In the genomic region with DNA sequence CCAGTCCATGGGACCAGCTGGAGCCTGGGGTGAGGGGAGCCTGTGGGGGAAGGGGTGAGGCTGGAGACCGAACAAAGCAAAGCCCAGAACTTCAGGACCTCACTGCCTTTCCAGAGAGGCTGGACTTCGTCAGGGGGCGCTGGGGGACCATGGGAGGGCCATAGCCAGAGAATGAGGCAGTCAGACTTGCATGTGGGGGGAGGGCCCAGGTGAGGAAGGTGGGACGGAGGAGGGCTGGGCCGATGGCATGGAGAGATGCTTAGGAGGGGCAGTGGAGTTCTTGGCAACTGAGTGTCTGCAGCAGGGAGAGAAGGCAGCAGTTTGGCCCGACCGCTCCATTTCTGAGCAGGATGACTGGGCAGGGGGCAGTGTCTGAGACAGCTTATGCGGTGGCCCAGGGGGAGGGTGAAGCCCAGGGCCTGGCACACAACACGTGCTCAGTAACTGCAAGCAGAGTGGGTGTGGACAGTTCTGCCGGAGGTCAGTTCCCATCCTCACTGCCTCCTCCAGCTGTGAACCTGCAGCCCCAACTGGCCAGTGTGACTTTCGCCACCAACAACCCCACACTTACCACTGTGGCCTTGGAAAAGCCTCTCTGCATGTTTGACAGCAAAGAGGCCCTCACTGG, we compare ENCODE assay signal across 1 cellular context.
TF ChIP-seq lines count a peak whose summit lies in the region.

No MANE protein-coding gene starts in this region.

TF ChIP-seq in HepG2, 621 proteins besides CTCF, POLR2A, EP300 and RAD21 (continued from another document and continues in another):
- TF ChIP-seq ZNF432 (CRISPR knock-in tag; IDR thresholded peaks at IDR 0.05; ENCODE audit: borderline replicate concordance) (no peak), HNRNPUL1 (IDR thresholded peaks at IDR 0.05; ENCODE audit: low read depth, low read length) (no peak), TFAP4 (IDR thresholded peaks at IDR 0.05; ENCODE audit: borderline replicate concordance, low read depth) (peak; percentile 59; the same call in 1 of the 2 replicates), MYC (CRISPR knock-in tag; IDR thresholded peaks at IDR 0.05; ENCODE audit: borderline replicate concordance) (peak; percentile 85), ZBTB42 (CRISPR knock-in tag; IDR thresholded peaks at IDR 0.05) (peak; percentile 76), HIVEP1 (CRISPR knock-in tag; IDR thresholded peaks at IDR 0.05) (no peak), ZNF124 (CRISPR knock-in tag; IDR thresholded peaks at IDR 0.05) (peak; percentile 95; the same call in 1 of the 2 replicates), ZNF788 (CRISPR knock-in tag; IDR thresholded peaks at IDR 0.05; ENCODE audit: borderline replicate concordance) (peak; percentile 29; the same call in 1 of the 2 replicates), ZNF747 (CRISPR knock-in tag; IDR thresholded peaks at IDR 0.05; ENCODE audit: borderline replicate concordance) (0 out of 2 replicates have a peak, but pooled peaks have one; percentile 23), YEATS2 (CRISPR knock-in tag; IDR thresholded peaks at IDR 0.05; ENCODE audit: borderline replicate concordance) (no peak; the same call in 1 of the 2 replicates), ARID3A (IDR thresholded peaks at IDR 0.05; ENCODE audit: low read depth, low read length) (no peak), SNAI1 (CRISPR knock-in tag; IDR thresholded peaks at IDR 0.05; ENCODE audit: borderline replicate concordance) (no peak), NAIF1 (CRISPR knock-in tag; IDR thresholded peaks at IDR 0.05; ENCODE audit: borderline replicate concordance) (no peak), U2AF1 (optimal IDR thresholded peaks at IDR 0.05; ENCODE audit: low read depth, low read length) (peak; percentile 50), HMGXB4 (CRISPR knock-in tag; IDR thresholded peaks at IDR 0.05; ENCODE audit: borderline replicate concordance in 1 of 2, low read depth in 1 of 2) (peak in 1 of 2 experiments; percentile 53; a peak in 1 of 4 replicates), ZNF362 (CRISPR knock-in tag; IDR thresholded peaks at IDR 0.05; ENCODE audit: borderline replicate concordance) (0 out of 2 replicates have a peak, but pooled peaks have one; percentile 8), ZNF225 (CRISPR knock-in tag; IDR thresholded peaks at IDR 0.05) (peak; percentile 67; the same call in 1 of the 2 replicates), GABPB1 (CRISPR knock-in tag; IDR thresholded peaks at IDR 0.05) (peak; percentile 34), ZNF773 (CRISPR knock-in tag; IDR thresholded peaks at IDR 0.05; ENCODE audit: borderline replicate concordance) (no peak), STAT5B (CRISPR knock-in tag; IDR thresholded peaks at IDR 0.05) (no peak), ARID4A (CRISPR knock-in tag; IDR thresholded peaks at IDR 0.05; ENCODE audit: borderline replicate concordance) (no peak; the same call in 1 of the 2 replicates), FOXA1 (IDR thresholded peaks at IDR 0.05) (no peak), FOXA1 (CRISPR knock-in tag; IDR thresholded peaks at IDR 0.05) (0 out of 2 replicates have a peak, but pooled peaks have one; percentile 7), ZNF205 (CRISPR knock-in tag; IDR thresholded peaks at IDR 0.05) (0 out of 2 replicates have a peak, but pooled peaks have one; percentile 15), KLF16 (CRISPR knock-in tag; IDR thresholded peaks at IDR 0.05) (peak in 1 of 2 experiments; percentile 34; a peak in 1 of 4 replicates), HINFP (CRISPR knock-in tag; IDR thresholded peaks at IDR 0.05; ENCODE audit: low read depth) (0 out of 2 replicates have a peak, but pooled peaks have one; percentile 36), PHF8 (CRISPR knock-in tag; IDR thresholded peaks at IDR 0.05) (peak; percentile 18; the same call in 1 of the 2 replicates), SP1 (IDR thresholded peaks at IDR 0.05) (no peak), SP1 (CRISPR knock-in tag; IDR thresholded peaks at IDR 0.05) (no peak), SSRP1 (CRISPR knock-in tag; IDR thresholded peaks at IDR 0.05) (no peak), ZSCAN25 (CRISPR knock-in tag; IDR thresholded peaks at IDR 0.05) (peak; percentile 94)
- TF ChIP-seq, protein P1, sequence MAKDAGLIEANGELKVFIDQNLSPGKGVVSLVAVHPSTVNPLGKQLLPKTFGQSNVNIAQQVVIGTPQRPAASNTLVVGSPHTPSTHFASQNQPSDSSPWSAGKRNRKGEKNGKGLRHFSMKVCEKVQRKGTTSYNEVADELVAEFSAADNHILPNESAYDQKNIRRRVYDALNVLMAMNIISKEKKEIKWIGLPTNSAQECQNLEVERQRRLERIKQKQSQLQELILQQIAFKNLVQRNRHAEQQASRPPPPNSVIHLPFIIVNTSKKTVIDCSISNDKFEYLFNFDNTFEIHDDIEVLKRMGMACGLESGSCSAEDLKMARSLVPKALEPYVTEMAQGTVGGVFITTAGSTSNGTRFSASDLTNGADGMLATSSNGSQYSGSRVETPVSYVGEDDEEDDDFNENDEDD (CRISPR knock-in tag; IDR thresholded peaks at IDR 0.05; ENCODE audit: borderline replicate concordance) = no peak; the same call in 1 of the 2 replicates
- TF ChIP-seq, protein P2, sequence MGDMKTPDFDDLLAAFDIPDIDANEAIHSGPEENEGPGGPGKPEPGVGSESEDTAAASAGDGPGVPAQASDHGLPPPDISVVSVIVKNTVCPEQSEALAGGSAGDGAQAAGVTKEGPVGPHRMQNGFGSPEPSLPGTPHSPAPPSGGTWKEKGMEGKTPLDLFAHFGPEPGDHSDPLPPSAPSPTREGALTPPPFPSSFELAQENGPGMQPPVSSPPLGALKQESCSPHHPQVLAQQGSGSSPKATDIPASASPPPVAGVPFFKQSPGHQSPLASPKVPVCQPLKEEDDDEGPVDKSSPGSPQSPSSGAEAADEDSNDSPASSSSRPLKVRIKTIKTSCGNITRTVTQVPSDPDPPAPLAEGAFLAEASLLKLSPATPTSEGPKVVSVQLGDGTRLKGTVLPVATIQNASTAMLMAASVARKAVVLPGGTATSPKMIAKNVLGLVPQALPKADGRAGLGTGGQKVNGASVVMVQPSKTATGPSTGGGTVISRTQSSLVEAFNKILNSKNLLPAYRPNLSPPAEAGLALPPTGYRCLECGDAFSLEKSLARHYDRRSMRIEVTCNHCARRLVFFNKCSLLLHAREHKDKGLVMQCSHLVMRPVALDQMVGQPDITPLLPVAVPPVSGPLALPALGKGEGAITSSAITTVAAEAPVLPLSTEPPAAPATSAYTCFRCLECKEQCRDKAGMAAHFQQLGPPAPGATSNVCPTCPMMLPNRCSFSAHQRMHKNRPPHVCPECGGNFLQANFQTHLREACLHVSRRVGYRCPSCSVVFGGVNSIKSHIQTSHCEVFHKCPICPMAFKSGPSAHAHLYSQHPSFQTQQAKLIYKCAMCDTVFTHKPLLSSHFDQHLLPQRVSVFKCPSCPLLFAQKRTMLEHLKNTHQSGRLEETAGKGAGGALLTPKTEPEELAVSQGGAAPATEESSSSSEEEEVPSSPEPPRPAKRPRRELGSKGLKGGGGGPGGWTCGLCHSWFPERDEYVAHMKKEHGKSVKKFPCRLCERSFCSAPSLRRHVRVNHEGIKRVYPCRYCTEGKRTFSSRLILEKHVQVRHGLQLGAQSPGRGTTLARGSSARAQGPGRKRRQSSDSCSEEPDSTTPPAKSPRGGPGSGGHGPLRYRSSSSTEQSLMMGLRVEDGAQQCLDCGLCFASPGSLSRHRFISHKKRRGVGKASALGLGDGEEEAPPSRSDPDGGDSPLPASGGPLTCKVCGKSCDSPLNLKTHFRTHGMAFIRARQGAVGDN (CRISPR knock-in tag; IDR thresholded peaks at IDR 0.05) = peak; percentile 96
- TF ChIP-seq, protein P3, sequence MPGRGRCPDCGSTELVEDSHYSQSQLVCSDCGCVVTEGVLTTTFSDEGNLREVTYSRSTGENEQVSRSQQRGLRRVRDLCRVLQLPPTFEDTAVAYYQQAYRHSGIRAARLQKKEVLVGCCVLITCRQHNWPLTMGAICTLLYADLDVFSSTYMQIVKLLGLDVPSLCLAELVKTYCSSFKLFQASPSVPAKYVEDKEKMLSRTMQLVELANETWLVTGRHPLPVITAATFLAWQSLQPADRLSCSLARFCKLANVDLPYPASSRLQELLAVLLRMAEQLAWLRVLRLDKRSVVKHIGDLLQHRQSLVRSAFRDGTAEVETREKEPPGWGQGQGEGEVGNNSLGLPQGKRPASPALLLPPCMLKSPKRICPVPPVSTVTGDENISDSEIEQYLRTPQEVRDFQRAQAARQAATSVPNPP (CRISPR knock-in tag; IDR thresholded peaks at IDR 0.05) = no peak
